In the genomic region with DNA sequence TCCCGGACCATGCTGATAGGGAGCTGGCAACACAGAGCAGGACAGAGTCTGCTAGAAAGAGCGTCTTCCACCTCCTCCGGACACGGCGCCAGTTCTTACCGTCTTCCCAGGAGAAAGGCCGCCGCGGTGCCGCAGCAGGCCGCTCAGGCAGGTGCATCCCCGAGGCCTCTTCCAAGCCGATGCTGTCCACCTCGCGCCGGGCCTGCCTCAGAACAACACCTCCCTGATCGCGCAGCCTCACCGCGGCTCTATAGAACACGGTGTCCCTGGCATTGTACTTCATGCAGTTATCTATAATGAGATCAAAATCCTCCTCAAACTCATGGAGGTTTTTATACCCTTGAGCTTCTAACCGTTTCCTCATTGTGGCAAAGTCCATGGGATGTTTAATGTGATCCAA, we compare ENCODE assay signal across 26 cellular contexts.
"Had no signal": no experiment of that assay in that cellular context is flagged by ENCODE, and none has a peak within 500 bp of the region (broad histone marks: within the 10 kb centered on the region; RNA-seq: fewer than 3 reads in every experiment).

No MANE protein-coding gene starts in this region.

- H3K27ac Mint-ChIP-seq: progenitor cell of endocrine pancreas; stimulated activated naive CD8-positive, alpha-beta T cell treated with anti-CD3 and anti-CD28 coated beads, Interleukin-15, amount 100 ng/mL, for 72 hours had no signal

- H3K4me1 ChIP-seq: foreskin keratinocyte, right lobe of liver had no signal

- ATAC-seq: foreskin keratinocyte; heart right ventricle; left colon; left ventricle myocardium superior; lower lobe of right lung; naive thymus-derived CD8-positive, alpha-beta T cell; right lobe of liver; stimulated activated naive CD8-positive, alpha-beta T cell treated with anti-CD3 and anti-CD28 coated beads, Interleukin-15, amount 100 ng/mL, for 72 hours had no signal

- H3K27ac ChIP-seq: coronary artery, esophagus muscularis mucosa, foreskin keratinocyte, heart right ventricle, lower lobe of right lung, parathyroid adenoma, right lobe of liver, suprapubic skin, transverse colon, vagina had no signal

- H3K4me3 ChIP-seq: coronary artery, esophagus muscularis mucosa, heart right ventricle, lower lobe of right lung, right lobe of liver, suprapubic skin, transverse colon, vagina had no signal

- H3K4me3 Mint-ChIP-seq: immature natural killer cell; naive thymus-derived CD8-positive, alpha-beta T cell; stimulated activated naive CD8-positive, alpha-beta T cell treated with anti-CD3 and anti-CD28 coated beads, Interleukin-15, amount 100 ng/mL, for 72 hours had no signal

- H3K9me3 ChIP-seq: esophagus muscularis mucosa, heart right ventricle, lower lobe of right lung, right lobe of liver, suprapubic skin, transverse colon, vagina had no signal

- H3K9me3 Mint-ChIP-seq: immature natural killer cell; naive thymus-derived CD8-positive, alpha-beta T cell; stimulated activated naive CD8-positive, alpha-beta T cell treated with anti-CD3 and anti-CD28 coated beads, Interleukin-15, amount 100 ng/mL, for 72 hours had no signal

- DNase-seq: dermis blood vessel endothelial cell; effector memory CD4-positive, alpha-beta T cell; foreskin keratinocyte; glutamatergic neuron; heart right ventricle; hippocampal formation; immature natural killer cell; islet precursor cell; kidney glomerular epithelial cell; left colon; left ventricle myocardium superior; lower lobe of right lung; right lobe of liver; small intestine; stimulated activated CD4-positive, alpha-beta T cell treated with anti-CD3 and anti-CD28 coated beads, Interleukin-15, amount 100 ng/mL, for 24 hours; stimulated activated CD4-positive, alpha-beta T cell treated with anti-CD3 and anti-CD28 coated beads, Interleukin-2, amount 100 ng/mL, for 48 hours; stimulated activated naive CD4-positive, alpha-beta T cell; stimulated activated naive CD8-positive, alpha-beta T cell treated with anti-CD3 and anti-CD28 coated beads, Interleukin-15, amount 100 ng/mL, for 72 hours; transverse colon had no signal

- H3K27me3 Mint-ChIP-seq: naive thymus-derived CD8-positive, alpha-beta T cell; progenitor cell of endocrine pancreas; stimulated activated naive CD8-positive, alpha-beta T cell treated with anti-CD3 and anti-CD28 coated beads, Interleukin-15, amount 100 ng/mL, for 72 hours had no signal

- H3K27me3 ChIP-seq: esophagus muscularis mucosa, foreskin keratinocyte, heart right ventricle, right lobe of liver, suprapubic skin, transverse colon, vagina had no signal
